Comparison of ENCODE assay signal across 18 cellular contexts in the genomic region with DNA sequence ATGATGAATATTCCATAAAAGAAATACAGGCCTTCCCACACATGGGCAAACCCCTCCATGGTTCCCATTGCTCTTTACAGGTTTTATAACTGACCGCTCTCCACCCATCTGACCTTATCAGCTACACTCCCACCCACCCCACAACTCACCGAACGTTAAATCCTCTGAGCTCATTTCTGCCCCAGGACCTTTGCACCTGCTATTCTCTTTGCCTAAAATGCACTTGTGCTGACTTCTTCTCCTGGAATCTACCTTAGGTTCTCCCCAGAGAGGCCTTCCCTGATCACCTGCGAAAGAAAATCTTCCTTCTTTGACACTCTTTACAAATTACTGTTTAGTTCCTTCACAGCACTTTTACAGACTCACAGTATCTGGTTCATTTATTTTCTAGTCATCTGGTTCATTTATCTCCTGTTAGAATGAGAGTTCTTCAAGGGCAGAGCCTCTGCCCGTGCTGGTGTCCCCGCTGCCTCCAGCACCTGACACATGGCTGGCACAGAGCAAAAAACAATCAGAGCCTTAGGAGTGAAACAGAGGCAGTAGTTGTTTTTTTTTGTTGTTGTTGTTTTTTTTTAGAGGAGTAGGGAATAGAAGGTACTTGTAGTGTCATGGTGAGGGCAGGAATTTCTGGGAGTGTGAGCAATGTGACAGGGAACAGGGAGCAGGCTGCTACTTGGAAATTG. TPM values are rescaled to one million over a fixed set of nuclear protein-coding genes. Genes with fewer than 3 reads are reported as not detected.
A peak's percentile ranks its signal among the peaks of the same experiment; 100 is the strongest.
DNase-seq lines count a peak whose midpoint lies in the region; ATAC-seq, FAIRE-seq and TF ChIP-seq lines count a peak whose summit lies in the region.
"Had no signal": no experiment of that assay in that cellular context is flagged by ENCODE, and none has a peak within 500 bp of the region (broad histone marks: within the 10 kb centered on the region; RNA-seq: fewer than 3 reads in every experiment).

No MANE protein-coding gene starts in this region.

- WGBS in K562 (ENCODE audit: insufficient coverage, low coverage, missing lambda C conversion rate) = 25% methylated on average over 6 of the region's 6 CpGs

- H3K4me3 ChIP-seq in K562 = no peak overlapping the region
- no peak overlapping the region for H3K4me3 ChIP-seq in right atrium auricular region
- H3K4me3 ChIP-seq in rectal smooth muscle tissue (ENCODE audit: low read length) = no peak overlapping the region

- no TSS peak for BruUV-seq in K562 (replicated peaks; lab: Mats Ljungman, UMichigan)

- ATAC-seq in K562 = no peak
- no peak for ATAC-seq in left colon

- H3K9me3 ChIP-seq in K562 (replicated peaks; ENCODE audit: control insufficient read depth, insufficient read depth, low read depth, low read length) (no peaks in the 10 kb centered on the region), right atrium auricular region (no peaks in the 10 kb centered on the region)

- FAIRE-seq in K562 (lab: Jason Lieb, UNC) = no peak
- FAIRE-seq: GM12892 had no signal

- H3K79me2 ChIP-seq in K562 (ENCODE audit: control insufficient read depth, insufficient read depth, low read length) = no peaks in the 10 kb centered on the region

- no peaks in the 10 kb centered on the region for H3K9me1 ChIP-seq in K562 (ENCODE audit: control insufficient read depth, insufficient read depth, low read length)

- no peaks in the 10 kb centered on the region for H3K36me3 ChIP-seq in K562 (ENCODE audit: control insufficient read depth, insufficient read depth, low read length)
- no peaks in the 10 kb centered on the region for H3K36me3 ChIP-seq in right atrium auricular region
- no peaks in the 10 kb centered on the region for H3K36me3 ChIP-seq in rectal smooth muscle tissue (ENCODE audit: control insufficient read depth, insufficient read depth, low read length)

- peaks cover 5 to 11% of the 10 kb centered on the region in 2 experiments; a peak in 4 of 5 replicates for H3K4me1 ChIP-seq in K562 (replicated peaks in 1 of 2; ENCODE audit: control insufficient read depth in 2 of 2, insufficient read depth in 2 of 2, low read length in 2 of 2)
- no peaks in the 10 kb centered on the region for H3K4me1 ChIP-seq in right atrium auricular region
- peaks cover 22% of the 10 kb centered on the region for H3K4me1 ChIP-seq in rectal smooth muscle tissue (ENCODE audit: control insufficient read depth, insufficient read depth, low read length)

- H3K9ac ChIP-seq in K562 (ENCODE audit: insufficient read depth in 1 of 2, low read depth in 2 of 2, low read length in 2 of 2) = no peak overlapping the region
- no peak overlapping the region for H3K9ac ChIP-seq in rectal smooth muscle tissue (ENCODE audit: low read length)

- no peak overlapping the region for H2AFZ ChIP-seq in K562 (ENCODE audit: low read depth, low read length)

- no peak for TF ChIP-seq POLR2A in K562 (conservative IDR thresholded peaks at IDR 0.05)

- H4K20me1 ChIP-seq in K562 (replicated peaks; ENCODE audit: control insufficient read depth, insufficient read depth, low read length) = no peaks in the 10 kb centered on the region; the same call in 1 of the 2 replicates

- CTCF ChIA-PET in K562 (lab: Yijun Ruan, JAX; ENCODE audit: low intra/inter-chr PET ratio) = no interaction called here

- H3K27ac ChIP-seq in VCaP (peak overlapping the region; percentile 87; the same call in 1 of the 2 replicates), K562 (ENCODE audit: extremely low read depth, low read depth, low read length) (no peak overlapping the region), right atrium auricular region (peak overlapping the region; percentile 36 to 74), rectal smooth muscle tissue (ENCODE audit: low read depth, low read length) (peak overlapping the region; percentile 70)

- intact Hi-C loops in K562 (cut with micrococcal nuclease) = loop anchor here (10.0 kb wide), 1 partner anchor 232 kb away; no protein-coding TSS in a partner anchor
- intact Hi-C loops in left colon (cut with DNase I, micrococcal nuclease) = no loop called here

- H3K27me3 ChIP-seq in K562 (ENCODE audit: control insufficient read depth in 2 of 2, insufficient read depth in 2 of 2, low read length in 2 of 2) = no peaks in the 10 kb centered on the region; a peak in 3 of 5 replicates
- H3K27me3 ChIP-seq in right atrium auricular region = no peaks in the 10 kb centered on the region
- no peaks in the 10 kb centered on the region for H3K27me3 ChIP-seq in rectal smooth muscle tissue (ENCODE audit: control insufficient read depth, insufficient read depth, low read length)

- in situ Hi-C loops in K562 (cut with MboI) = no loop called here

- DNase-seq in K562 (ENCODE audit: extremely low read depth in 1 of 4, low spot score in 3 of 4) (no peak), right atrium auricular region (ENCODE audit: low spot score) (no peak), left colon (no peak), NCI-H1105 treated with DMSO at 0.1 percent for 48 hours (lab: John Stamatoyannopoulos, UW) (no peak)
- DNase-seq in activated CD4-positive, alpha-beta T cell treated with anti-CD3 and anti-CD28 coated beads for 48 hours = no peak
- DNase-seq: ACHN; C1 segment of cervical spinal cord; CD8-positive, alpha-beta memory T cell; DMS53; KBM-7; NCI-H1105; NCI-H187 treated with DMSO at 0.1 percent for 48 hours; NCI-H345; NCI-H524 treated with DMSO at 0.1 percent for 48 hours; RPMI8226 had no signal

- POLR2A ChIA-PET in K562 (lab: Yijun Ruan, JAX) = no interaction called here

- TF ChIP-seq EP300 in K562 (IDR thresholded peaks at IDR 0.05; ENCODE audit: low read length) = no peak

- H3K4me2 ChIP-seq in K562 (ENCODE audit: insufficient read depth, low read length) = no peak overlapping the region

- TF ChIP-seq RAD21 in K562 (CRISPR knock-in tag; conservative IDR thresholded peaks at IDR 0.05 in 1 of 2, IDR thresholded peaks at IDR 0.05 in 1 of 2) = no peak

- TF ChIP-seq CTCF in VCaP (conservative IDR thresholded peaks at IDR 0.05) (no peak), K562 (IDR thresholded peaks at IDR 0.05 in 2 of 3, conservative IDR thresholded peaks at IDR 0.05 in 1 of 3; ENCODE audit: insufficient read depth in 2 of 3, low read depth in 1 of 3, low read length in 3 of 3) (no peak), right atrium auricular region (IDR thresholded peaks at IDR 0.05) (no peak)

TF ChIP-seq in K562, 482 proteins besides CTCF, POLR2A, EP300 and RAD21:
- TF ChIP-seq SMAD2 (IDR thresholded peaks at IDR 0.05; ENCODE audit: low read depth, low read length) = no peak
- no peak for TF ChIP-seq TCF7 (IDR thresholded peaks at IDR 0.05; ENCODE audit: borderline replicate concordance)
- TF ChIP-seq RBM25 (IDR thresholded peaks at IDR 0.05; ENCODE audit: low read depth, low read length, severe bottlenecking) = peak; percentile 85
- TF ChIP-seq BCOR (IDR thresholded peaks at IDR 0.05) = peak; percentile 62

RNA-seq across cellular contexts. Expression of gene GRK3, which starts 21.6 kb away (rescaled TPM):
- total RNA-seq in K562 (2011; cell fraction: chromatin; rRNA removed; ENCODE audit: low replicate concordance) = 2.6 and 7.4 TPM in 2 replicates
- total RNA-seq in K562 (2011; cell fraction: nucleolus; rRNA removed) = 1.0 and 1.2 TPM in 2 replicates
- total RNA-seq in K562 (2011; cell fraction: nucleoplasm; rRNA removed) = 2.6 and 3.5 TPM in 2 replicates
- total RNA-seq in K562 (2014; rRNA removed) = 3.4 and 3.7 TPM in 2 replicates
- 7.5 and 9.0 TPM in 2 replicates for total RNA-seq in K562 (2014; rRNA removed; fragmentation: Illumina TruSeq; extraction: Trizol)
- 6.0 and 6.8 TPM in 2 replicates for total RNA-seq in K562 (2015; rRNA removed; fragmentation: Illumina TruSeq; extraction: Trizol)
- 7.3 and 7.6 TPM in 2 replicates for total RNA-seq in K562 (2021)
- polyA plus RNA-seq in K562 (2011; rRNA removed) = 2.9 and 4.0 TPM in 2 replicates
- polyA plus RNA-seq in K562 (2011; cell fraction: cytosol; rRNA removed) = 0.78 and 2.3 TPM in 2 replicates
- 2.1 and 3.6 TPM in 2 replicates for polyA plus RNA-seq in K562 (2011; cell fraction: nucleus; rRNA removed)
- polyA plus RNA-seq in K562 (2012) = 3.2 and 4.5 TPM in 2 replicates
- 5.9 and 6.3 TPM in 2 replicates for polyA plus RNA-seq in K562 (2014; fragmentation: Illumina TruSeq; extraction: Trizol)
- polyA plus RNA-seq in K562 (2014; fragmentation: Nextera tagmentation; extraction: Ambion mirVana) = 1 to 10 TPM; 1.4 TPM
- polyA plus RNA-seq in K562 (2014; rRNA removed) = 3.4 and 3.6 TPM in 2 replicates
- polyA minus RNA-seq in K562 (2011; rRNA and poly(A)+ RNA removed) = 5.3 and 9.2 TPM in 2 replicates
- polyA minus RNA-seq in K562 (2011; cell fraction: cytosol; rRNA and poly(A)+ RNA removed) = 2.2 and 2.8 TPM in 2 replicates
- 0.94 and 2.8 TPM in 2 replicates for polyA minus RNA-seq in K562 (2011; cell fraction: nucleus; rRNA and poly(A)+ RNA removed)
- total RNA-seq in right atrium auricular region = 1 to 10 TPM; 6.2 to 9.1 TPM
- 1 to 10 TPM; 2.3 to 4.1 TPM for total RNA-seq in left colon
